In genomic region chr3:165491487-165491886, GRCh38 we compare ENCODE assay signal across 23 cellular contexts.
DNase-seq lines count a peak whose midpoint lies in the region; ATAC-seq and TF ChIP-seq lines count a peak whose summit lies in the region.
"Had no signal": no experiment of that assay in that cellular context is flagged by ENCODE, and none has a peak within 500 bp of the region (broad histone marks: within the 10 kb centered on the region; RNA-seq: fewer than 3 reads in every experiment).

No MANE protein-coding gene starts in this region.

- intact Hi-C loops in Right ventricle myocardium superior (cut with DNase I): no loop called here
- intact Hi-C loops in left ventricle myocardium inferior (cut with micrococcal nuclease): no loop called here
- intact Hi-C loops in uterus (cut with DNase I; ENCODE audit: low total_unique reads): no loop called here

- peak; percentile 60 for ATAC-seq in Right ventricle myocardium superior (ENCODE audit: poor library complexity)
- ATAC-seq: activated CD4-positive, alpha-beta T cell treated with anti-CD3 and anti-CD28 coated beads for 36 hours; activated naive CD8-positive, alpha-beta T cell treated with anti-CD3 and anti-CD28 coated beads, Interleukin-2, amount 50 U/mL, for 24 hours; GM23338 had no signal

- H3K4me3 ChIP-seq in left ventricle myocardium inferior: no peak overlapping the region
- H3K4me3 ChIP-seq in epithelial cell of esophagus (ENCODE audit: low read length): no peak overlapping the region
- no peak overlapping the region for H3K4me3 ChIP-seq in uterus
- H3K4me3 ChIP-seq: esophagus squamous epithelium, GM23338, skin epidermis, transverse colon had no signal

- DNase-seq in Right ventricle myocardium superior (no peak), left ventricle myocardium inferior (no peak), epithelial cell of esophagus (ENCODE audit: low read depth) (peak; percentile 15), kidney tubule cell (ENCODE audit: low spot score) (peak; percentile 17), uterus (peak; percentile 30 to 32), RKO (ENCODE audit: low spot score) (no peak), NCI-H2196 treated with DMSO at 0.1 percent for 48 hours (lab: John Stamatoyannopoulos, UW; ENCODE audit: unreplicated experiment) (no peak)
- DNase-seq in effector CD4-positive, alpha-beta T cell: no peak
- DNase-seq: activated CD4-positive, alpha-beta T cell treated with anti-CD3 and anti-CD28 coated beads for 36 hours; activated gamma-delta T cell treated with Interleukin-2 at 50 U/mL for 16 hours; activated naive CD8-positive, alpha-beta T cell treated with anti-CD3 and anti-CD28 coated beads, Interleukin-2, amount 50 U/mL, for 24 hours; activated T-cell treated with anti-CD3 and anti-CD28 coated beads, Interleukin-2, amount 50 U/mL, for 24 hours; BE2C; esophagus squamous epithelium; NCI-H1092 treated with DMSO at 0.1 percent for 48 hours; NCI-H1930; NCI-H2227 treated with DMSO at 0.1 percent for 48 hours; NCI-H748 treated with DMSO at 0.1 percent for 48 hours; posterior cingulate gyrus; T-helper 2 cell; transverse colon had no signal

- H3K4me1 ChIP-seq in left ventricle myocardium inferior: no peaks in the 10 kb centered on the region
- no peaks in the 10 kb centered on the region for H3K4me1 ChIP-seq in uterus
- H3K4me1 ChIP-seq: BE2C, esophagus squamous epithelium, transverse colon had no signal

- H3K27me3 ChIP-seq in left ventricle myocardium inferior (ENCODE audit: low read depth) (no peaks in the 10 kb centered on the region), uterus (no peaks in the 10 kb centered on the region)
- H3K27me3 ChIP-seq: BE2C, esophagus squamous epithelium, transverse colon had no signal

- no peak overlapping the region for H3K27ac ChIP-seq in left ventricle myocardium inferior (replicated peaks)
- H3K27ac ChIP-seq in uterus: peak overlapping the region in 1 of 2 donors; percentile 47
- H3K27ac ChIP-seq: esophagus squamous epithelium, skin epidermis, transverse colon had no signal

- H3K9me3 ChIP-seq in left ventricle myocardium inferior (replicated peaks) (peaks cover 5% of the 10 kb centered on the region), uterus (no peaks in the 10 kb centered on the region)
- H3K9me3 ChIP-seq: BE2C, esophagus squamous epithelium, transverse colon had no signal

- TF ChIP-seq POLR2A in uterus (IDR thresholded peaks at IDR 0.05): no peak

- TF ChIP-seq CTCF in left ventricle myocardium inferior (IDR thresholded peaks at IDR 0.05; ENCODE audit: borderline replicate concordance) (no peak), epithelial cell of esophagus (IDR thresholded peaks at IDR 0.05; ENCODE audit: insufficient read depth, low read depth, low read length, missing control alignments) (no peak), uterus (IDR thresholded peaks at IDR 0.05) (no peak)

- H3K36me3 ChIP-seq in left ventricle myocardium inferior (no peaks in the 10 kb centered on the region), uterus (no peaks in the 10 kb centered on the region)
- H3K36me3 ChIP-seq: esophagus squamous epithelium, transverse colon had no signal

Comparison
In these comparisons a context has a peak if more than half of its experiments do, and no peak if none do; other contexts are left out.
1. DNase-seq: peak in epithelial cell of esophagus (single experiment), kidney tubule cell (single experiment) and uterus (2 of 2); none in Right ventricle myocardium superior (single experiment), left ventricle myocardium inferior (single experiment), RKO (single experiment), effector CD4-positive, alpha-beta T cell (single experiment) and NCI-H2196 treated with DMSO at 0.1 percent for 48 hours (single experiment).